23 cellular contexts compared by ENCODE assay signal in the genomic region with DNA sequence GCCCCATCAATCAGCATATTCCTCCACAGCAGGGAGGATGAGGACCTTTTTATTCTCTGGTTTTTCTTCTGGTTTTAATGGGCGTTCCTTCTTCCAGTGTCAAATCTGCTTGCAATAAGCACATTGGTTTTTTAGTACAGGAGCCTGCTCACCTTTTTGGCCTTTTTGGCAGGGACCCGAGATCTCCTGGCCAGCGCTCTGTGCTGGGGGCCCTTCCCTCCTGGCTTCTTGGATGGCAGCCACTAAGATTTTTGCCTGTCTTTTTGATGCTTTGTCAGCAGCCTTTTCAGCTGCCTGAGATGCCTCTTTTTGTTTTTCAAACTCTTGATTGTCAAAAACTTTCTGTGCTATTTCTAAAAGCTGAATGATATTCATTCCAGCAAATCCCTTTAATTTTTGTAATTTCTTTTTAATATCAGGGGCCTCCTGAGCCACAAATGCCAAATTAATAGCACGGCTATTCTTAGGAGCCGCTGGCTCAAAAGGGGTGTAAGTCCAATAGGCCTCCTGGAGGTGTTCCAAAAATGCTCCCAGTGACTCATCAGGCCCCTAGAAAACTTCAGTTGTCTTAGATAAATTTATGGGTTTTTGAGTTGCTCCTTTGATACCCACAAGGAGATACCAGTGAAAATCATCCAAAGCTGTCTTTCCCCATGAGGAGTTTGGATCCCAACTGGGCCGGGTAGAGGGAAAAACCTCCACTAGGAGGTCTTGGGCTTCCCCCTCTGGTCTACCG.
"Had no signal": no experiment of that assay in that cellular context is flagged by ENCODE, and none has a peak within 500 bp of the region (broad histone marks: within the 10 kb centered on the region; RNA-seq: fewer than 3 reads in every experiment).

No MANE protein-coding gene starts in this region.

- H3K9me3 ChIP-seq: heart right ventricle, mucosa of descending colon, psoas muscle, tibial artery had no signal

- DNase-seq: activated CD4-positive, alpha-beta memory T cell treated with anti-CD3 and anti-CD28 coated beads for 36 hours; activated CD4-positive, alpha-beta T cell treated with anti-CD3 and anti-CD28 coated beads for 48 hours; activated effector memory CD4-positive, alpha-beta T cell treated with Interleukin-2 at 50 U/mL for 16 hours; activated naive CD4-positive, alpha-beta T cell treated with anti-CD3 and anti-CD28 coated beads for 36 hours; activated naive CD8-positive, alpha-beta T cell treated with anti-CD3 and anti-CD28 coated beads, Interleukin-2, amount 10 ng/mL, durations not matched to agents 7 days and 5 days; activated T-cell treated with anti-CD3 and anti-CD28 coated beads, Interleukin-2, amount 50 U/mL, for 72 hours; amniotic stem cell; cerebellar nuclear complex; cortex of kidney; endodermal cell; heart right ventricle; islet precursor cell; left cardiac atrium; mesenchymal stem cell; mucosa of descending colon; naive B cell; psoas muscle; right cardiac atrium; stimulated activated CD4-positive, alpha-beta T cell treated with anti-CD3 and anti-CD28 coated beads, Interleukin-4, amount 100 ng/mL, for 4 hours; stimulated activated naive CD8-positive, alpha-beta T cell treated with anti-CD3 and anti-CD28 coated beads, Interleukin-15, Interleukin-2, amounts not matched to agents 100 U/mL and 50 U/mL, for 24 hours; tibial artery had no signal

- H3K27me3 ChIP-seq: tibial artery had no signal

- H3K9me3 Mint-ChIP-seq: activated CD4-positive, alpha-beta memory T cell treated with anti-CD3 and anti-CD28 coated beads for 36 hours; activated naive CD4-positive, alpha-beta T cell treated with anti-CD3 and anti-CD28 coated beads for 36 hours; activated T-cell treated with anti-CD3 and anti-CD28 coated beads, Interleukin-2, amount 50 U/mL, for 72 hours had no signal

- H3K27me3 Mint-ChIP-seq: activated CD4-positive, alpha-beta memory T cell treated with anti-CD3 and anti-CD28 coated beads for 36 hours; activated naive CD8-positive, alpha-beta T cell treated with anti-CD3 and anti-CD28 coated beads, Interleukin-2, amount 10 ng/mL, durations not matched to agents 7 days and 5 days had no signal

- H3K4me3 Mint-ChIP-seq: activated CD4-positive, alpha-beta memory T cell treated with anti-CD3 and anti-CD28 coated beads for 36 hours; activated naive CD4-positive, alpha-beta T cell treated with anti-CD3 and anti-CD28 coated beads for 36 hours; activated naive CD8-positive, alpha-beta T cell treated with anti-CD3 and anti-CD28 coated beads, Interleukin-2, amount 10 ng/mL, durations not matched to agents 7 days and 5 days; activated T-cell treated with anti-CD3 and anti-CD28 coated beads, Interleukin-2, amount 50 U/mL, for 72 hours; endodermal cell; naive B cell; neural crest cell had no signal

- H3K36me3 Mint-ChIP-seq: activated CD4-positive, alpha-beta memory T cell treated with anti-CD3 and anti-CD28 coated beads for 36 hours; activated naive CD8-positive, alpha-beta T cell treated with anti-CD3 and anti-CD28 coated beads, Interleukin-2, amount 10 ng/mL, durations not matched to agents 7 days and 5 days; naive B cell had no signal

- H3K36me3 ChIP-seq: heart right ventricle, tibial artery had no signal

- H3K4me1 ChIP-seq: heart right ventricle, psoas muscle, tibial artery had no signal

- H3K27ac Mint-ChIP-seq: activated CD4-positive, alpha-beta memory T cell treated with anti-CD3 and anti-CD28 coated beads for 36 hours; activated naive CD4-positive, alpha-beta T cell treated with anti-CD3 and anti-CD28 coated beads for 36 hours; activated naive CD8-positive, alpha-beta T cell treated with anti-CD3 and anti-CD28 coated beads, Interleukin-2, amount 10 ng/mL, durations not matched to agents 7 days and 5 days; activated T-cell treated with anti-CD3 and anti-CD28 coated beads, Interleukin-2, amount 50 U/mL, for 72 hours; endodermal cell had no signal

- H3K27ac ChIP-seq: epithelial cell of prostate, heart right ventricle, psoas muscle, tibial artery had no signal

- H3K4me3 ChIP-seq: heart right ventricle, mucosa of descending colon, psoas muscle, tibial artery had no signal

- H3K4me1 Mint-ChIP-seq: activated naive CD8-positive, alpha-beta T cell treated with anti-CD3 and anti-CD28 coated beads, Interleukin-2, amount 10 ng/mL, durations not matched to agents 7 days and 5 days; endodermal cell; naive B cell had no signal
